Comparison of ENCODE assay signal across 31 cellular contexts in the genomic region with DNA sequence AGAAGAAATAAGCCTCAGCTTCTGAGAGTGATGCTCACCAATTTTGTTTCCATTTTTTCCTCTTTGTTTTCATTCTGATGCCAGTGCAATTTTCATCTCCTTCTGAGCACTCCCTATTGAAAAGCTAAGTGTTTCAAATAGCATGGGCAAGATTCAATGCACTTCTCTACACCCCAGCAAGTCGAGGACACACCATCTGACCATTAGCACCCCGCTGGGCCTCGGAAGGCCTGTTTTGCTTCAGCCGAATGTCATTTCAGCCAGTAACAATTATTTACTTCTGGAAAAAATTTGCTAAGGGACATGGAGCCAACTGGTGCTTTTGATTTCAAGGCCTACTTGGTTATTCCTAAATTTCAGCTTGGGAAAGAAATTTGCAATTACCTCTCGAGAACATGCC.
"Had no signal": no experiment of that assay in that cellular context is flagged by ENCODE, and none has a peak within 500 bp of the region (broad histone marks: within the 10 kb centered on the region; RNA-seq: fewer than 3 reads in every experiment).

No MANE protein-coding gene starts in this region.

- H3K4me3 ChIP-seq: ascending aorta, breast epithelium, cardiac muscle cell, esophagus muscularis mucosa, gastrocnemius medialis, heart right ventricle, hepatocyte had no signal

- H3K79me2 ChIP-seq: hepatocyte had no signal

- H3K36me3 Mint-ChIP-seq: activated CD4-positive, alpha-beta memory T cell treated with anti-CD3 and anti-CD28 coated beads for 36 hours; activated CD8-positive, alpha-beta memory T cell treated with anti-CD3 and anti-CD28 coated beads, Interleukin-2, amount 10 ng/mL, durations not matched to agents 7 days and 5 days; activated naive CD4-positive, alpha-beta T cell treated with anti-CD3 and anti-CD28 coated beads, Interleukin-2, amount 10 ng/mL, durations not matched to agents 7 days and 5 days; activated naive CD4-positive, alpha-beta T cell treated with anti-CD3 and anti-CD28 coated beads, Interleukin-2, amount 50 U/mL, for 72 hours; activated naive CD8-positive, alpha-beta T cell treated with anti-CD3 and anti-CD28 coated beads, Interleukin-2, amount 10 ng/mL, durations not matched to agents 7 days and 5 days; brain had no signal

- H3K36me3 ChIP-seq: ascending aorta, breast epithelium, cardiac muscle cell, esophagus muscularis mucosa, gastrocnemius medialis, heart right ventricle had no signal

- H3K4me1 Mint-ChIP-seq: activated CD8-positive, alpha-beta memory T cell treated with anti-CD3 and anti-CD28 coated beads, Interleukin-2, amount 10 ng/mL, durations not matched to agents 7 days and 5 days; activated naive CD4-positive, alpha-beta T cell treated with anti-CD3 and anti-CD28 coated beads, Interleukin-2, amount 10 ng/mL, durations not matched to agents 7 days and 5 days; activated naive CD8-positive, alpha-beta T cell treated with anti-CD3 and anti-CD28 coated beads, Interleukin-2, amount 10 ng/mL, durations not matched to agents 7 days and 5 days; brain had no signal

- H3K9me3 ChIP-seq: ascending aorta, breast epithelium, esophagus muscularis mucosa, gastrocnemius medialis, heart right ventricle had no signal

- H3K4me1 ChIP-seq: breast epithelium, esophagus muscularis mucosa, foreskin keratinocyte, gastrocnemius medialis, heart right ventricle had no signal

- H3K4me3 Mint-ChIP-seq: activated CD4-positive, alpha-beta memory T cell treated with anti-CD3 and anti-CD28 coated beads for 36 hours; activated CD8-positive, alpha-beta memory T cell treated with anti-CD3 and anti-CD28 coated beads, Interleukin-2, amount 10 ng/mL, durations not matched to agents 7 days and 5 days; activated CD8-positive, alpha-beta T cell treated with anti-CD3 and anti-CD28 coated beads, Interleukin-2, amount 10 ng/mL, durations not matched to agents 7 days and 5 days; activated naive CD4-positive, alpha-beta T cell treated with anti-CD3 and anti-CD28 coated beads, Interleukin-2, amount 10 ng/mL, durations not matched to agents 7 days and 5 days; activated naive CD8-positive, alpha-beta T cell treated with anti-CD3 and anti-CD28 coated beads, Interleukin-2, amount 10 ng/mL, durations not matched to agents 7 days and 5 days; activated T-helper 1 cell treated with anti-CD3 and anti-CD28 coated beads, Interleukin-12 subunit alpha, Interleukin-12 subunit beta, Interleukin-2, Interleukin-4 antibody, amounts not matched to agents 30 ng/mL and 10 ng/mL and 1 ng/mL, durations not matched to agents 14 hours and 24 hours and 36 hours; brain; effector memory CD8-positive, alpha-beta T cell had no signal

- H3K27me3 Mint-ChIP-seq: activated naive CD4-positive, alpha-beta T cell treated with anti-CD3 and anti-CD28 coated beads, Interleukin-2, amount 10 ng/mL, durations not matched to agents 7 days and 5 days had no signal

- H3K27ac Mint-ChIP-seq: activated CD4-positive, alpha-beta memory T cell treated with anti-CD3 and anti-CD28 coated beads for 36 hours; activated CD8-positive, alpha-beta memory T cell treated with anti-CD3 and anti-CD28 coated beads, Interleukin-2, amount 10 ng/mL, durations not matched to agents 7 days and 5 days; activated CD8-positive, alpha-beta T cell treated with anti-CD3 and anti-CD28 coated beads, Interleukin-2, amount 10 ng/mL, durations not matched to agents 7 days and 5 days; activated naive CD4-positive, alpha-beta T cell treated with anti-CD3 and anti-CD28 coated beads, Interleukin-2, amount 10 ng/mL, durations not matched to agents 7 days and 5 days; activated naive CD4-positive, alpha-beta T cell treated with anti-CD3 and anti-CD28 coated beads, Interleukin-2, amount 50 U/mL, for 72 hours; activated naive CD8-positive, alpha-beta T cell treated with anti-CD3 and anti-CD28 coated beads, Interleukin-2, amount 10 ng/mL, durations not matched to agents 7 days and 5 days; activated T-helper 1 cell treated with anti-CD3 and anti-CD28 coated beads, Interleukin-12 subunit alpha, Interleukin-12 subunit beta, Interleukin-2, Interleukin-4 antibody, amounts not matched to agents 30 ng/mL and 10 ng/mL and 1 ng/mL, durations not matched to agents 14 hours and 24 hours and 36 hours; activated T-helper 2 cell treated with anti-CD3 and anti-CD28 coated beads, Interferon-gamma antibody, Interleukin-2, Interleukin-4, amounts not matched to agents 10 μg/mL and 5 μg/mL and 100 μg/mL, durations not matched to agents 14 hours and 24 hours and 36 hours; brain; effector memory CD8-positive, alpha-beta T cell had no signal

- H3K9me3 Mint-ChIP-seq: activated CD4-positive, alpha-beta memory T cell treated with anti-CD3 and anti-CD28 coated beads for 36 hours; activated naive CD4-positive, alpha-beta T cell treated with anti-CD3 and anti-CD28 coated beads, Interleukin-2, amount 10 ng/mL, durations not matched to agents 7 days and 5 days; activated naive CD4-positive, alpha-beta T cell treated with anti-CD3 and anti-CD28 coated beads, Interleukin-2, amount 50 U/mL, for 72 hours; activated T-helper 1 cell treated with anti-CD3 and anti-CD28 coated beads, Interleukin-12 subunit alpha, Interleukin-12 subunit beta, Interleukin-2, Interleukin-4 antibody, amounts not matched to agents 30 ng/mL and 10 ng/mL and 1 ng/mL, durations not matched to agents 14 hours and 24 hours and 36 hours; activated T-helper 2 cell treated with anti-CD3 and anti-CD28 coated beads, Interferon-gamma antibody, Interleukin-2, Interleukin-4, amounts not matched to agents 10 μg/mL and 5 μg/mL and 100 μg/mL, durations not matched to agents 14 hours and 24 hours and 36 hours; brain; effector memory CD8-positive, alpha-beta T cell had no signal

- H3K27me3 ChIP-seq: ascending aorta, breast epithelium, cardiac muscle cell, esophagus muscularis mucosa, foreskin keratinocyte, gastrocnemius medialis, heart right ventricle, hepatocyte had no signal

- H2AFZ ChIP-seq: hepatocyte had no signal

- ATAC-seq: activated CD8-positive, alpha-beta memory T cell treated with anti-CD3 and anti-CD28 coated beads, Interleukin-2, amount 10 ng/mL, durations not matched to agents 7 days and 5 days; activated CD8-positive, alpha-beta T cell treated with anti-CD3 and anti-CD28 coated beads, Interleukin-2, amount 10 ng/mL, durations not matched to agents 7 days and 5 days; activated naive CD4-positive, alpha-beta T cell treated with anti-CD3 and anti-CD28 coated beads, Interleukin-2, amount 50 U/mL, for 72 hours; effector memory CD8-positive, alpha-beta T cell; foreskin keratinocyte; gastrocnemius medialis; heart right ventricle had no signal

- H3K4me2 ChIP-seq: hepatocyte had no signal

- DNase-seq: activated CD4-positive, alpha-beta memory T cell treated with anti-CD3 and anti-CD28 coated beads for 36 hours; activated CD4-positive, alpha-beta T cell treated with anti-CD3 and anti-CD28 coated beads for 1 hour; activated CD4-positive, alpha-beta T cell treated with anti-CD3 and anti-CD28 coated beads for 4 hours; activated CD8-positive, alpha-beta memory T cell treated with anti-CD3 and anti-CD28 coated beads, Interleukin-2, amount 10 ng/mL, durations not matched to agents 7 days and 5 days; activated CD8-positive, alpha-beta memory T cell treated with anti-CD3 and anti-CD28 coated beads, Interleukin-2, amount 50 U/mL, for 4 hours; activated CD8-positive, alpha-beta T cell treated with anti-CD3 and anti-CD28 coated beads, Interleukin-2, amount 10 ng/mL, durations not matched to agents 7 days and 5 days; activated effector memory CD4-positive, alpha-beta T cell treated with anti-CD3 and anti-CD28 coated beads, Interleukin-2, amount 50 U/mL, for 16 hours; activated naive CD4-positive, alpha-beta T cell; activated naive CD4-positive, alpha-beta T cell treated with anti-CD3 and anti-CD28 coated beads, Interleukin-2, amount 10 ng/mL, durations not matched to agents 7 days and 5 days; activated naive CD8-positive, alpha-beta T cell treated with anti-CD3 and anti-CD28 coated beads, Interleukin-2, amount 10 ng/mL, durations not matched to agents 7 days and 5 days; activated T-cell treated with anti-CD3 and anti-CD28 coated beads, Interleukin-2, amount 50 U/mL, for 1 hour; activated T-cell treated with anti-CD3 and anti-CD28 coated beads, Interleukin-2, amount 50 U/mL, for 48 hours; central memory CD4-positive, alpha-beta T cell; cortex of kidney; dermis blood vessel endothelial cell; effector CD4-positive, alpha-beta T cell; effector memory CD8-positive, alpha-beta T cell; erythroblast; foreskin keratinocyte; gastrocnemius medialis; heart right ventricle; T-helper 2 cell had no signal

- H3K27ac ChIP-seq: ascending aorta, breast epithelium, cardiac muscle cell, esophagus muscularis mucosa, foreskin keratinocyte, gastrocnemius medialis, heart right ventricle, hepatocyte had no signal
